8 cellular contexts compared by ENCODE assay signal in the genomic region with DNA sequence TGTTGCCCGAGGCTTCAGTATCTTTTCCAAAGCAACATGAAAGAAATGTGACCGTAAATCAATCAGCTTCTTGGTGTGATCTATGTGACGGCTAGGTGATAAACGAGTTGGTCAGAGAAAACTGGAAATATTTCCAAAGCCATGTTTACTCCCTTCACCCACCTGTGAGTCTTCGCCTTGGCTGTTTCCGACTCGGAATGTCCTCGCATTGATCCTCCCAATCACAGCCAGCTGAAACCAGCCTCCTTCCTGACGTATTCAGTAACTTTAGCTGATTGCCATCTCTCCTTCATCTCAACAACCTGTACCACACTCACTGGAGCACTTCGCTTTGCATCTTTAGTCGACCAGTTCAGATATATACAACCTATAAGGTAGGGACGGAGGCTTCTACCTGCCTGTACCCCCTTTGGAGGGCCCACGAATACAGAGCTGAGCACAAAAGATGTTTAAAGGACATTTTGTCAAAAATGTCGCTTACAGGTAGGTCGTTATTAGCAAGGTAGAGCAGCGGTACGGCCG. TPM values are rescaled to one million over a fixed set of nuclear protein-coding genes. Genes with fewer than 3 reads are reported as not detected.
DNase-seq lines count a peak whose midpoint lies in the region; ATAC-seq and TF ChIP-seq lines count a peak whose summit lies in the region.

No MANE protein-coding gene starts in this region.

- peaks cover 48% of the 10 kb centered on the region for H3K36me3 Mint-ChIP-seq in activated CD4-positive, alpha-beta T cell treated with anti-CD3 and anti-CD28 coated beads, Interleukin-2, amount 10 ng/mL, durations not matched to agents 24 days and 14 days (ENCODE audit: low read depth)
- peaks cover 6 to 56% (median 13%) of the 10 kb centered on the region in 3 donors for H3K36me3 Mint-ChIP-seq in naive thymus-derived CD8-positive, alpha-beta T cell

- H3K9me3 Mint-ChIP-seq in activated CD4-positive, alpha-beta T cell treated with anti-CD3 and anti-CD28 coated beads, Interleukin-2, amount 10 ng/mL, durations not matched to agents 24 days and 14 days = no peaks in the 10 kb centered on the region
- H3K9me3 Mint-ChIP-seq in naive thymus-derived CD8-positive, alpha-beta T cell = no peaks in the 10 kb centered on the region

- peaks cover 35% of the 10 kb centered on the region for H3K4me1 Mint-ChIP-seq in activated CD4-positive, alpha-beta T cell treated with anti-CD3 and anti-CD28 coated beads, Interleukin-2, amount 10 ng/mL, durations not matched to agents 24 days and 14 days
- peaks cover 12 to 55% (median 46%) of the 10 kb centered on the region in 4 donors for H3K4me1 Mint-ChIP-seq in naive thymus-derived CD8-positive, alpha-beta T cell

- no peak for TF ChIP-seq CTCF in epithelial cell of esophagus (IDR thresholded peaks at IDR 0.05; ENCODE audit: insufficient read depth, low read depth, low read length, missing control alignments)

- H3K27ac Mint-ChIP-seq in activated CD4-positive, alpha-beta T cell treated with anti-CD3 and anti-CD28 coated beads, Interleukin-2, amount 10 ng/mL, durations not matched to agents 24 days and 14 days = peak overlapping the region; percentile 79
- peak overlapping the region; percentile 19 to 96 (median 92) for H3K27ac Mint-ChIP-seq in naive thymus-derived CD8-positive, alpha-beta T cell

- peak overlapping the region; percentile 71 for H3K4me3 ChIP-seq in epithelial cell of esophagus (ENCODE audit: low read length)

- POLR2A ChIA-PET in naive thymus-derived CD8-positive, alpha-beta T cell (lab: Charles Lee) = interaction anchor here (1.4 to 2.1 kb wide), 3 partner anchors 9 to 153 kb away, joined by 3 to 10 read pairs (median 5); a partner anchor contains a TSS

- peak; percentile 59 for DNase-seq in activated CD4-positive, alpha-beta T cell treated with anti-CD3 and anti-CD28 coated beads, Interleukin-2, amount 10 ng/mL, durations not matched to agents 24 days and 14 days
- no peak for DNase-seq in activated CD4-positive, alpha-beta T cell treated with anti-CD3 and anti-CD28 coated beads, Interleukin-2, amount 50 U/mL, for 48 hours
- peak; percentile 50 to 56 for DNase-seq in SHP77 (lab: John Stamatoyannopoulos, UW)
- DNase-seq in epithelial cell of esophagus (ENCODE audit: low read depth) = peak; percentile 36
- DNase-seq in naive thymus-derived CD8-positive, alpha-beta T cell = no peak
- DNase-seq in GM19240 (ENCODE audit: insufficient read length, low spot score) = no peak

- intact Hi-C loops in activated CD4-positive, alpha-beta T cell treated with anti-CD3 and anti-CD28 coated beads, Interleukin-2, amount 10 ng/mL, durations not matched to agents 24 days and 14 days (cut with micrococcal nuclease) = no loop called here

- ATAC-seq in naive thymus-derived CD8-positive, alpha-beta T cell = peak in 1 of 2 donors; percentile 4
- ATAC-seq in HG03025 (IDR thresholded peaks at IDR 0.05; ENCODE audit: low FRiP score, unreplicated experiment) (no peak), GM18870 (IDR thresholded peaks at IDR 0.05; ENCODE audit: unreplicated experiment) (no peak)

- peak overlapping the region; percentile 80 for H3K4me3 Mint-ChIP-seq in activated CD4-positive, alpha-beta T cell treated with anti-CD3 and anti-CD28 coated beads, Interleukin-2, amount 10 ng/mL, durations not matched to agents 24 days and 14 days
- peak overlapping the region; percentile 64 to 96 (median 91) for H3K4me3 Mint-ChIP-seq in naive thymus-derived CD8-positive, alpha-beta T cell

- H3K27me3 Mint-ChIP-seq in activated CD4-positive, alpha-beta T cell treated with anti-CD3 and anti-CD28 coated beads, Interleukin-2, amount 10 ng/mL, durations not matched to agents 24 days and 14 days = no peaks in the 10 kb centered on the region
- no peaks in the 10 kb centered on the region for H3K27me3 Mint-ChIP-seq in naive thymus-derived CD8-positive, alpha-beta T cell

RNA-seq across cellular contexts. Expression of a gene that starts 7.2 kb away (rescaled TPM):
- total RNA-seq in activated CD4-positive, alpha-beta T cell treated with anti-CD3 and anti-CD28 coated beads, Interleukin-2, amount 10 ng/mL, durations not matched to agents 24 days and 14 days = 2,460 and 2,469 TPM in 2 replicates
- 1,000 to 10,000 TPM; 2,896 to 2,977 TPM for total RNA-seq in naive thymus-derived CD8-positive, alpha-beta T cell
- 1,000 to 10,000 TPM; 1,685 to 2,097 (median 2,039) TPM for polyA plus RNA-seq in naive thymus-derived CD8-positive, alpha-beta T cell

RNA-seq across cellular contexts. Expression of a gene that starts 21.8 kb away (rescaled TPM):
- total RNA-seq in activated CD4-positive, alpha-beta T cell treated with anti-CD3 and anti-CD28 coated beads, Interleukin-2, amount 10 ng/mL, durations not matched to agents 24 days and 14 days = not detected in 2 replicates
- total RNA-seq in naive thymus-derived CD8-positive, alpha-beta T cell = under 1 TPM; 0.18 to 0.19 TPM
- polyA plus RNA-seq in naive thymus-derived CD8-positive, alpha-beta T cell = under 1 TPM in 2 of 3 donors, not detected in 1; 0.15 to 0.19 TPM

RNA-seq across cellular contexts. Expression of a gene that starts 36.2 kb away (rescaled TPM):
- not detected in 2 replicates for total RNA-seq in activated CD4-positive, alpha-beta T cell treated with anti-CD3 and anti-CD28 coated beads, Interleukin-2, amount 10 ng/mL, durations not matched to agents 24 days and 14 days
- total RNA-seq in naive thymus-derived CD8-positive, alpha-beta T cell = not detected
- polyA plus RNA-seq in naive thymus-derived CD8-positive, alpha-beta T cell = not detected

RNA-seq across cellular contexts. Expression of a gene that starts 59.9 kb away (rescaled TPM):
- total RNA-seq in activated CD4-positive, alpha-beta T cell treated with anti-CD3 and anti-CD28 coated beads, Interleukin-2, amount 10 ng/mL, durations not matched to agents 24 days and 14 days = 72.8 and 74.3 TPM in 2 replicates
- total RNA-seq in naive thymus-derived CD8-positive, alpha-beta T cell = 100 to 1,000 TPM in 1 of 2 experiments, 10 to 100 TPM in 1; 99.8 to 113 TPM
- polyA plus RNA-seq in naive thymus-derived CD8-positive, alpha-beta T cell = 10 to 100 TPM; 40.3 to 56.8 (median 47.8) TPM

Comparison
In these comparisons a context has a peak if more than half of its experiments do, and no peak if none do; other contexts are left out.
1. DNase-seq: peak in activated CD4-positive, alpha-beta T cell treated with anti-CD3 and anti-CD28 coated beads, Interleukin-2, amount 10 ng/mL, durations not matched to agents 24 days and 14 days (single experiment), SHP77 (2 of 2) and epithelial cell of esophagus (single experiment); none in activated CD4-positive, alpha-beta T cell treated with anti-CD3 and anti-CD28 coated beads, Interleukin-2, amount 50 U/mL, for 48 hours (0 of 2), naive thymus-derived CD8-positive, alpha-beta T cell (0 of 10) and GM19240 (single experiment).